ENCODE assay signal across 2 cellular contexts in the genomic region with DNA sequence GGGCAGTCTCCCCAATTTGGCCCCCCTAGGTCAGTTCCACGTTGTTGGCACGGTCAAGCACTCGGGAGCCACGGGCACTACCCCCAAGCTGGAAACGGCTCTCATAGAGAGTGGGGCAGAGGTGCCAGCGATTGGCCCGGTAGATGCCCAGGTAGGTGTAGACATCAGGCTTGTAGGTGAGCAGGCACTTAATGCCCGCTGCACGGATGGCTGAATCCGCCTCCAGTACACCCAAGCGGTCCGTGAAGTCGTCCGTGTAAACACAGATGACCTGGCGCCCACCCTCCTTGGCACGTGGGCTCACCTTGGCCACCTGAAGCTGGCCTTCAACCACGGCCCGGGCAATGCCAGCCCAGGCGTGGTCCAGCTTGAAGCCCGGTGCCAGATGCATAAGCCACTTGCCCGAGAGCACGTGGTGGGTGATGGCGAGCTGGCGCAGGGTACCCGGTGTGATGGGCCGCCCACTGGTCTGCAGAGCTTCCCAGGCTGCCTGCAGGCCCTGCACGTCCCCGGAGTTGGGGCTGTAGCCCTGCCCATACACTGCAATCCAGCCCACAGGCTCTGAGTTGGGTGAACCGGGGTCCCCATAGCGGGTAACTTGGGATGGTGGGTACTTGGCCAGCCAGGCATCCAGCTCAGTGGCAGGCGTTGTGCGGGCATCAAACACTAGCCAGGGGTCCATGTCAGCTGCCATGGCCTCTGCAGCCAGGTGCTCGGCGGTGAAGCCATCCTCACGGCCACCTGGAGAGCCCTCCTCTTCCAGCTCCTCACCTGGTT.
TF ChIP-seq lines count a peak whose summit lies in the region.

No MANE protein-coding gene starts in this region.

TF ChIP-seq in A549, 52 proteins besides CTCF, POLR2A, EP300 and RAD21:
- TF ChIP-seq KDM1A (IDR thresholded peaks at IDR 0.05; ENCODE audit: low read depth) (no peak), POLR2AphosphoS2 (conservative IDR thresholded peaks at IDR 0.05; ENCODE audit: low read length) (no peak), ZFP36 (IDR thresholded peaks at IDR 0.05; ENCODE audit: borderline replicate concordance, partially characterized antibody) (no peak), CHD2 (IDR thresholded peaks at IDR 0.05; ENCODE audit: low read length, partially characterized antibody) (no peak), ZC3H11A (IDR thresholded peaks at IDR 0.05) (no peak), SMC3 (IDR thresholded peaks at IDR 0.05) (no peak), CBX2 (IDR thresholded peaks at IDR 0.05; ENCODE audit: borderline replicate concordance, low read depth) (no peak), CBX8 (IDR thresholded peaks at IDR 0.05) (no peak), ESRRA (IDR thresholded peaks at IDR 0.05; ENCODE audit: borderline replicate concordance, low read length) (no peak), NR3C1 (IDR thresholded peaks at IDR 0.05) (no peak), HOXB13 (CRISPR knock-in tag; IDR thresholded peaks at IDR 0.05; ENCODE audit: low read depth) (no peak)
- TF ChIP-seq, protein P1, sequence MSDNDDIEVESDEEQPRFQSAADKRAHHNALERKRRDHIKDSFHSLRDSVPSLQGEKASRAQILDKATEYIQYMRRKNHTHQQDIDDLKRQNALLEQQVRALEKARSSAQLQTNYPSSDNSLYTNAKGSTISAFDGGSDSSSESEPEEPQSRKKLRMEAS (IDR thresholded peaks at IDR 0.05): no peak; the same call in 1 of the 2 replicates
- TF ChIP-seq, protein P2, sequence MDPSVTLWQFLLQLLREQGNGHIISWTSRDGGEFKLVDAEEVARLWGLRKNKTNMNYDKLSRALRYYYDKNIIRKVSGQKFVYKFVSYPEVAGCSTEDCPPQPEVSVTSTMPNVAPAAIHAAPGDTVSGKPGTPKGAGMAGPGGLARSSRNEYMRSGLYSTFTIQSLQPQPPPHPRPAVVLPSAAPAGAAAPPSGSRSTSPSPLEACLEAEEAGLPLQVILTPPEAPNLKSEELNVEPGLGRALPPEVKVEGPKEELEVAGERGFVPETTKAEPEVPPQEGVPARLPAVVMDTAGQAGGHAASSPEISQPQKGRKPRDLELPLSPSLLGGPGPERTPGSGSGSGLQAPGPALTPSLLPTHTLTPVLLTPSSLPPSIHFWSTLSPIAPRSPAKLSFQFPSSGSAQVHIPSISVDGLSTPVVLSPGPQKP (IDR thresholded peaks at IDR 0.05; ENCODE audit: low read depth, low read length): no peak

TF ChIP-seq in IMR-90, 13 proteins besides CTCF, POLR2A, EP300 and RAD21:
- TF ChIP-seq RFX5 (IDR thresholded peaks at IDR 0.05; ENCODE audit: low read depth, low read length) (no peak), SMC3 (IDR thresholded peaks at IDR 0.05; ENCODE audit: low read depth, low read length) (no peak), MAZ (IDR thresholded peaks at IDR 0.05; ENCODE audit: borderline replicate concordance, low read depth, low read length) (0 out of 2 replicates have a peak, but pooled peaks have one; percentile 5), BHLHE40 (IDR thresholded peaks at IDR 0.05; ENCODE audit: low read depth, low read length) (no peak), CEBPB (IDR thresholded peaks at IDR 0.05; ENCODE audit: low read depth, low read length) (no peak)
